35 cellular contexts compared by ENCODE assay signal in the genomic region with DNA sequence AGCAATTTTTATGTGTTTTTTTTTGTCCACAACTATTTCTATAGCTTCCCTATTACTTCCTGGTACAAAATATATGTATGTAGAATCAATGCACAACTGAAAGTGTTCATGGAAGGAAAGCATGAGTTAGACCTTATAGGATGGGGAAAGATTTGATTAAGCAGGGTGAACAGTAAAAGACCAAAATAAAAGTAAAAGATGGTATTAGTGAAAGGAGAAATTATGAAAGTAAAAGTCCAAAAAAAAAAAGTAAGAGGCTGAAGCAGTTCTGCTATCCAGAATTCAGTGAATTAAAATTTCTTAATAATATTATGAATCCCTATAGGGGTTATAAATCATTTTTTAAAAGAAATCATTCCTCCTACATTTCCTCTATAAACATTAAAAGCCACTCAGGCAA.
"Had no signal": no experiment of that assay in that cellular context is flagged by ENCODE, and none has a peak within 500 bp of the region (broad histone marks: within the 10 kb centered on the region; RNA-seq: fewer than 3 reads in every experiment).

No MANE protein-coding gene starts in this region.

- H3K36me3 ChIP-seq: MG63 had no signal

- H3K27ac ChIP-seq: KMS-11 had no signal

- H3K9ac ChIP-seq: KMS-11 had no signal

- DNase-seq: Karpas-422, Kasumi-1, MG63, MM.1S, MV-4-11, NCI-H1048, NCI-H1092, NCI-H1092 treated with DMSO at 0.1 percent for 48 hours, NCI-H1105, NCI-H1105 treated with DMSO at 0.1 percent for 48 hours, NCI-H1417, NCI-H1417 treated with DMSO at 0.1 percent for 48 hours, NCI-H1436, NCI-H1436 treated with DMSO at 0.1 percent for 48 hours, NCI-H146, NCI-H1694, NCI-H1694 treated with DMSO at 0.1 percent for 48 hours, NCI-H187 treated with DMSO at 0.1 percent for 48 hours, NCI-H1930, NCI-H2029, NCI-H2081, NCI-H2081 treated with DMSO at 0.1 percent for 48 hours, NCI-H2107, NCI-H2171, NCI-H2171 treated with DMSO at 0.1 percent for 48 hours, NCI-H2227 treated with DMSO at 0.1 percent for 48 hours, NCI-H226, NCI-H345, NCI-H446, NCI-H446 treated with DMSO at 0.1 percent for 48 hours, NCI-H510A, NCI-H510A treated with DMSO at 0.1 percent for 48 hours, NCI-H524, NCI-H524 treated with DMSO at 0.1 percent for 48 hours had no signal

- H3K9me3 ChIP-seq: MG63 had no signal

- H3K4me2 ChIP-seq: KMS-11 had no signal

- H3K4me3 ChIP-seq: MG63 had no signal

- H3K27me3 ChIP-seq: MG63 had no signal
